Comparison of ENCODE assay signal across 8 cellular contexts in genomic region chr11:18384157-18384641, GRCh38. TPM values are rescaled to one million over a fixed set of nuclear protein-coding genes. Genes with fewer than 3 reads are reported as not detected.
DNase-seq lines count a peak whose midpoint lies in the region; ATAC-seq and TF ChIP-seq lines count a peak whose summit lies in the region.

No MANE protein-coding gene starts in this region.

- peak; percentile 5 for DNase-seq in activated effector memory CD4-positive, alpha-beta T cell treated with Interleukin-2 at 50 U/mL for 16 hours
- DNase-seq in activated effector memory CD4-positive, alpha-beta T cell treated with anti-CD3 and anti-CD28 coated beads, Interleukin-2, amount 50 U/mL, for 16 hours: no peak
- DNase-seq in NCI-H2029 (lab: John Stamatoyannopoulos, UW) (peak; percentile 22), astrocyte of the hippocampus (ENCODE audit: low read depth, low spot score) (peak; percentile 77), iPS-NIHi11 (ENCODE audit: low spot score) (peak; percentile 27), spleen (peak; percentile 76), NCI-H748 treated with DMSO at 0.1 percent for 48 hours (lab: John Stamatoyannopoulos, UW) (no peak)

- intact Hi-C loops in spleen (cut with DNase I; ENCODE audit: low total_unique reads): no loop called here

- WGBS in spleen, 5 donors: 4 to 29% (median 16%) methylated on average over 3 of the region's 3 CpGs

- peak in 1 of 3 donors; percentile 28 for TF ChIP-seq POLR2A in spleen (IDR thresholded peaks at IDR 0.05)

- peaks cover 21 to 40% (median 28%) of the 10 kb centered on the region in 6 donors for H3K4me1 ChIP-seq in spleen

- ATAC-seq in HG02642 (IDR thresholded peaks at IDR 0.05; ENCODE audit: poor library complexity, unreplicated experiment): peak; percentile 35

- H3K27me3 ChIP-seq in spleen (replicated peaks in 1 of 7): no peaks in the 10 kb centered on the region

- no peaks in the 10 kb centered on the region for H3K9me3 ChIP-seq in spleen

- no peak for TF ChIP-seq CTCF in spleen (IDR thresholded peaks at IDR 0.05 in 8 of 11, conservative IDR thresholded peaks at IDR 0.05 in 3 of 11)

- H3K27ac ChIP-seq in spleen: peak overlapping the region; percentile 77 to 97 (median 93)

- H3K36me3 ChIP-seq in spleen: no peaks in the 10 kb centered on the region

- H3K4me3 ChIP-seq in spleen: peak overlapping the region in 1 of 8 donors; percentile 24

RNA-seq across cellular contexts. Expression of gene LDHA, which starts 10.2 kb away (rescaled TPM):
- total RNA-seq in spleen: 100 to 1,000 TPM; 221 to 415 (median 286) TPM
- 100 to 1,000 TPM; 139 to 260 (median 206) TPM for polyA plus RNA-seq in spleen

RNA-seq across cellular contexts. Expression of gene LDHC, which starts 27.9 kb away (rescaled TPM):
- total RNA-seq in spleen: under 1 TPM in 1 of 7 donors, not detected in 6; 0.84 TPM
- polyA plus RNA-seq in spleen: 1 to 10 TPM in 1 of 3 donors, under 1 TPM in 1, not detected in 1; 0.93 to 1.1 TPM

Comparison
In these comparisons a context has a peak if more than half of its experiments do, and no peak if none do; other contexts are left out.
1. DNase-seq: peak in activated effector memory CD4-positive, alpha-beta T cell treated with Interleukin-2 at 50 U/mL for 16 hours (single experiment), NCI-H2029 (single experiment), astrocyte of the hippocampus (single experiment), iPS-NIHi11 (single experiment) and spleen (single experiment); none in activated effector memory CD4-positive, alpha-beta T cell treated with anti-CD3 and anti-CD28 coated beads, Interleukin-2, amount 50 U/mL, for 16 hours (single experiment) and NCI-H748 treated with DMSO at 0.1 percent for 48 hours (single experiment).